In genomic region chr3:66989860-66990696, GRCh38 we compare ENCODE assay signal across 8 cellular contexts. TPM values are rescaled to one million over a fixed set of nuclear protein-coding genes. Genes with fewer than 3 reads are reported as not detected.
A peak's percentile ranks its signal among the peaks of the same experiment; 100 is the strongest.
DNase-seq lines count a peak whose midpoint lies in the region; ATAC-seq, FAIRE-seq and TF ChIP-seq lines count a peak whose summit lies in the region.

No MANE protein-coding gene starts in this region.

- H3K4me1 Mint-ChIP-seq in glutamatergic neuron (ENCODE audit: low read depth, unreplicated experiment) = peaks cover 2% of the 10 kb centered on the region

- CTCF ChIA-PET in GM10248 (lab: Yijun Ruan, JAX) = interaction anchor here (0.8 to 5.7 kb wide), 25 partner anchors 8 to 1887 kb away, joined by 3 to 83 read pairs (median 4); partner anchors contain the start of gene KBTBD8

- no peaks in the 10 kb centered on the region for H3K27me3 ChIP-seq in bronchial epithelial cell (ENCODE audit: control insufficient read depth, insufficient read depth, low read length)
- H3K27me3 ChIP-seq in gastroesophageal sphincter = no peaks in the 10 kb centered on the region

- no peaks in the 10 kb centered on the region for H3K36me3 ChIP-seq in bronchial epithelial cell (ENCODE audit: control insufficient read depth, insufficient read depth, low read length)
- no peaks in the 10 kb centered on the region for H3K36me3 ChIP-seq in gastroesophageal sphincter

- H3K4me3 ChIP-seq in bronchial epithelial cell (ENCODE audit: low read depth, low read length) (no peak overlapping the region), gastroesophageal sphincter (no peak overlapping the region)

- POLR2A ChIA-PET in GM10248 (lab: Yijun Ruan, JAX) = no interaction called here

- H3K27ac Mint-ChIP-seq in glutamatergic neuron (ENCODE audit: unreplicated experiment) = no peak overlapping the region

- ATAC-seq in GM19468 (IDR thresholded peaks at IDR 0.05; ENCODE audit: extremely low read depth, unreplicated experiment) (peak; percentile 69), HG03469 (IDR thresholded peaks at IDR 0.05; ENCODE audit: unreplicated experiment) (peak; percentile 61), omental fat pad (ENCODE audit: low FRiP score) (no peak), gastroesophageal sphincter (no peak)

- H3K27ac ChIP-seq in gastroesophageal sphincter = no peak overlapping the region

- WGBS in gastroesophageal sphincter (ENCODE audit: low coverage in 1 of 2), 2 donors = 85 to 86% methylated on average over 6 to 7 of the region's 7 CpGs

- no peaks in the 10 kb centered on the region for H3K36me3 Mint-ChIP-seq in glutamatergic neuron (ENCODE audit: unreplicated experiment)

- H3K4me3 Mint-ChIP-seq in glutamatergic neuron (ENCODE audit: unreplicated experiment) = no peak overlapping the region

- H3K9me3 ChIP-seq in gastroesophageal sphincter = no peaks in the 10 kb centered on the region

- no peak for FAIRE-seq in bronchial epithelial cell (lab: Jason Lieb, UNC)

- intact Hi-C loops in head of caudate nucleus (cut with DNase I) = no loop called here

- DNase-seq in GM10248 (ENCODE audit: extremely low spot score) = peak; percentile 35
- no peak for DNase-seq in bronchial epithelial cell (ENCODE audit: low read depth)
- no peak for DNase-seq in head of caudate nucleus
- DNase-seq in omental fat pad (ENCODE audit: low spot score) = no peak
- no peak for DNase-seq in glutamatergic neuron

- no peak for TF ChIP-seq EP300 in gastroesophageal sphincter (IDR thresholded peaks at IDR 0.05)

- no peaks in the 10 kb centered on the region for H3K9me3 Mint-ChIP-seq in glutamatergic neuron (ENCODE audit: unreplicated experiment)

- no peak for TF ChIP-seq POLR2A in gastroesophageal sphincter (IDR thresholded peaks at IDR 0.05)

- H3K27me3 Mint-ChIP-seq in glutamatergic neuron (ENCODE audit: unreplicated experiment) = no peaks in the 10 kb centered on the region

- TF ChIP-seq CTCF in GM10248 (IDR thresholded peaks at IDR 0.05; ENCODE audit: control extremely low read depth, extremely low read depth, low read depth, missing control alignments) (peak; percentile 58), bronchial epithelial cell (IDR thresholded peaks at IDR 0.05; ENCODE audit: insufficient read depth, low read length, severe bottlenecking) (peak; percentile 18), omental fat pad (IDR thresholded peaks at IDR 0.05) (no peak), gastroesophageal sphincter (IDR thresholded peaks at IDR 0.05) (peak in 1 of 4 experiments; percentile 14), glutamatergic neuron (IDR thresholded peaks at IDR 0.05; ENCODE audit: partially characterized antibody, unreplicated experiment) (no peak)

- no peaks in the 10 kb centered on the region for H3K4me1 ChIP-seq in gastroesophageal sphincter

RNA-seq across cellular contexts. Expression of gene KBTBD8, which starts 8.0 kb away (rescaled TPM):
- total RNA-seq in bronchial epithelial cell (1.6 and 2.0 TPM in 2 replicates), omental fat pad (1 to 10 TPM in 3 of 4 donors, under 1 TPM in 1; 0.84 to 3.1 (median 1.6) TPM), gastroesophageal sphincter (1 to 10 TPM; 1.1 to 5.4 (median 3.2) TPM), glutamatergic neuron (ENCODE audit: unreplicated experiment) (8.6 TPM)

Comparison
In these comparisons a context has a peak if more than half of its experiments do, and no peak if none do; other contexts are left out.
1. CTCF ChIP-seq: peak in GM10248 (single experiment) and bronchial epithelial cell (single experiment); none in omental fat pad (0 of 3) and glutamatergic neuron (single experiment).
2. ATAC-seq: peak in GM19468 (single experiment) and HG03469 (single experiment); none in omental fat pad (single experiment) and gastroesophageal sphincter (single experiment).